ENCODE assay signal across 31 cellular contexts in the genomic region with DNA sequence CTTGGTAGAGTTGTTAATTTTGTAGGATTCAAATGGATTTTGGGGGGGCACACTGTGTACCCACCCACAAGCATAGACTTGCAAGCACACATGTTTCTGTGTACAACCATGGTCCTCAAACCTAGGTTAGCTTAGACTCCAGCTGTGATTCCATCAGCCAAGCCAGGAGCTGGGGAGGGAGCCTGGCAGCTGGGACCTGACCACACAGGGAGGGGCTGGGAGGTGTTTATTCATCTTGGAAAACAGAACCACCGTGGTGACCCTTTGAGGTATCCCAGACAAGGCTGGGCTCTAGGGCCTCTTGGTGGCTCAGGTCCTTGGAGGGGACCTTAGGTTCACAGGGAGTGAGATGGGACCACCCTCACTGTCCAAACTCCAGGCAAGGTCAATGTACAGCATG.
"Had no signal": no experiment of that assay in that cellular context is flagged by ENCODE, and none has a peak within 500 bp of the region (broad histone marks: within the 10 kb centered on the region; RNA-seq: fewer than 3 reads in every experiment).

No MANE protein-coding gene starts in this region.

- H3K27ac ChIP-seq: adrenal gland, body of pancreas, brain microvascular endothelial cell, breast epithelium, VCaP had no signal

- H3K4me1 ChIP-seq: adrenal gland, body of pancreas, breast epithelium had no signal

- H3K36me3 ChIP-seq: adrenal gland, brain microvascular endothelial cell, breast epithelium had no signal

- ATAC-seq: activated CD8-positive, alpha-beta T cell treated with anti-CD3 and anti-CD28 coated beads for 36 hours; activated naive CD4-positive, alpha-beta T cell treated with anti-CD3 and anti-CD28 coated beads, Interleukin-2, amount 50 U/mL, for 72 hours; activated T-cell treated with anti-CD3 and anti-CD28 coated beads, Interleukin-2, amount 50 U/mL, for 4 hours; activated T-cell treated with anti-CD3 and anti-CD28 coated beads, Interleukin-2, amount 50 U/mL, for 72 hours; activated T-helper 17 cell treated with anti-CD3 and anti-CD28 coated beads, Interleukin-2, amount 50 U/mL, for 72 hours; body of pancreas had no signal

- DNase-seq: activated B cell treated with CpG ODN at 0.5 μM for 24 hours; activated CD4-positive, alpha-beta memory T cell treated with anti-CD3 and anti-CD28 coated beads for 36 hours; activated CD4-positive, alpha-beta T cell treated with anti-CD3 and anti-CD28 coated beads for 4 hours; activated CD4-positive, alpha-beta T cell treated with anti-CD3 and anti-CD28 coated beads, Interleukin-2, amount 10 ng/mL, durations not matched to agents 24 days and 14 days; activated CD4-positive, alpha-beta T cell treated with anti-CD3 and anti-CD28 coated beads, Interleukin-2, amount 50 U/mL, for 1 hour; activated CD4-positive, alpha-beta T cell treated with anti-CD3 and anti-CD28 coated beads, Interleukin-2, amount 50 U/mL, for 4 hours; activated CD4-positive, CD25-positive, alpha-beta regulatory T cell treated with anti-CD3 and anti-CD28 coated beads, Interleukin-2, amount 50 U/mL, for 72 hours; activated CD8-positive, alpha-beta memory T cell treated with anti-CD3 and anti-CD28 coated beads, Interleukin-2, amount 50 U/mL, for 4 hours; activated CD8-positive, alpha-beta T cell treated with anti-CD3 and anti-CD28 coated beads for 36 hours; activated effector memory CD4-positive, alpha-beta T cell treated with anti-CD3 and anti-CD28 coated beads, Interleukin-2, amount 50 U/mL, for 16 hours; activated gamma-delta T cell treated with Interleukin-2 at 50 U/mL for 16 hours; activated naive CD4-positive, alpha-beta T cell; activated naive CD4-positive, alpha-beta T cell treated with anti-CD3 and anti-CD28 coated beads for 36 hours; activated naive CD4-positive, alpha-beta T cell treated with anti-CD3 and anti-CD28 coated beads, Interleukin-2, amount 50 U/mL, for 16 hours; activated naive CD8-positive, alpha-beta T cell treated with anti-CD3 and anti-CD28 coated beads for 36 hours; activated T-cell treated with anti-CD3 and anti-CD28 coated beads for 4 hours; activated T-cell treated with anti-CD3 and anti-CD28 coated beads, Interleukin-2, amount 50 U/mL, for 1 hour; activated T-cell treated with anti-CD3 and anti-CD28 coated beads, Interleukin-2, amount 50 U/mL, for 4 hours; activated T-cell treated with anti-CD3 and anti-CD28 coated beads, Interleukin-2, amount 50 U/mL, for 72 hours; adrenal gland; amniotic stem cell; aorta; body of pancreas; brain microvascular endothelial cell; central memory CD4-positive, alpha-beta T cell; T-helper 2 cell; T-helper 9 cell had no signal

- H3K27me3 ChIP-seq: adrenal gland, body of pancreas, brain microvascular endothelial cell, breast epithelium had no signal

- H3K9me3 ChIP-seq: adrenal gland, body of pancreas had no signal

- H3K4me3 ChIP-seq: adrenal gland, body of pancreas, breast epithelium had no signal
